Comparison of ENCODE assay signal across 8 cellular contexts in genomic region chr14:31026395-31027096, GRCh38. TPM values are rescaled to one million over a fixed set of nuclear protein-coding genes. Genes with fewer than 3 reads are reported as not detected.
DNase-seq lines count a peak whose midpoint lies in the region; ATAC-seq and TF ChIP-seq lines count a peak whose summit lies in the region.

No MANE protein-coding gene starts in this region.

- H3K4me1 Mint-ChIP-seq in chondrocyte (ENCODE audit: low read depth): peaks cover 33% of the 10 kb centered on the region

- peak overlapping the region; percentile 100 for H3K27ac Mint-ChIP-seq in chondrocyte (ENCODE audit: unreplicated experiment)

- peak; percentile 10 for TF ChIP-seq CTCF in chondrocyte (IDR thresholded peaks at IDR 0.05)

- peak overlapping the region; percentile 74 for H3K4me3 Mint-ChIP-seq in chondrocyte (ENCODE audit: unreplicated experiment)

- peak; percentile 96 for ATAC-seq in HG03432 (IDR thresholded peaks at IDR 0.05; ENCODE audit: unreplicated experiment)

- peaks cover 2% of the 10 kb centered on the region for H3K36me3 Mint-ChIP-seq in chondrocyte (ENCODE audit: low read depth)

- H3K27me3 Mint-ChIP-seq in chondrocyte (ENCODE audit: low read depth): no peaks in the 10 kb centered on the region

- peak; percentile 86 for TF ChIP-seq POLR2A in GM19193 (IDR thresholded peaks at IDR 0.05; ENCODE audit: extremely low read depth, insufficient read depth, insufficient read length)

- H3K9me3 Mint-ChIP-seq in chondrocyte (ENCODE audit: low read depth): no peaks in the 10 kb centered on the region

- DNase-seq in Ammon's horn (ENCODE audit: low spot score) (peak; percentile 99), NCI-H460 (ENCODE audit: extremely low read depth, low read depth) (peak; percentile 95), chondrocyte (ENCODE audit: low spot score) (peak; percentile 98), kidney glomerular epithelial cell (lab: John Stamatoyannopoulos, UW) (peak; percentile 92)
- peak; percentile 84 to 88 for DNase-seq in activated CD4-positive, alpha-beta T cell treated with anti-CD3 and anti-CD28 coated beads for 24 hours (ENCODE audit: low read depth in 2 of 2)
- DNase-seq in stimulated activated CD4-positive, alpha-beta T cell treated with anti-CD3 and anti-CD28 coated beads, Interleukin-15, amount 100 ng/mL, for 48 hours (ENCODE audit: low read depth in 2 of 2): peak; percentile 84 to 88

RNA-seq across cellular contexts. Expression of gene STRN3, which starts 0.4 kb away (rescaled TPM):
- total RNA-seq in NCI-H460 (2014; rRNA removed; shearing (Covaris generic)): 38.0 and 45.9 TPM in 2 replicates
- 17.9 and 50.0 TPM in 2 replicates for polyA plus RNA-seq in NCI-H460 (2014; cell fraction: nucleus; rRNA removed)
- total RNA-seq in chondrocyte: 39.5 to 46.5 TPM (median 41.5 TPM) in 3 replicates

RNA-seq across cellular contexts. Expression of gene AP4S1, which starts 1.1 kb away (rescaled TPM):
- total RNA-seq in NCI-H460 (2014; rRNA removed; shearing (Covaris generic)): 5.4 and 9.7 TPM in 2 replicates
- 9.7 and 14.7 TPM in 2 replicates for polyA plus RNA-seq in NCI-H460 (2014; cell fraction: nucleus; rRNA removed)
- total RNA-seq in chondrocyte: 4.4 to 8.5 TPM (median 5.3 TPM) in 3 replicates

Comparison
In these comparisons a context has a peak if more than half of its experiments do, and no peak if none do; other contexts are left out.
1. Peak in every context shown above with its lines: DNase-seq and ATAC-seq.